In the genomic region with DNA sequence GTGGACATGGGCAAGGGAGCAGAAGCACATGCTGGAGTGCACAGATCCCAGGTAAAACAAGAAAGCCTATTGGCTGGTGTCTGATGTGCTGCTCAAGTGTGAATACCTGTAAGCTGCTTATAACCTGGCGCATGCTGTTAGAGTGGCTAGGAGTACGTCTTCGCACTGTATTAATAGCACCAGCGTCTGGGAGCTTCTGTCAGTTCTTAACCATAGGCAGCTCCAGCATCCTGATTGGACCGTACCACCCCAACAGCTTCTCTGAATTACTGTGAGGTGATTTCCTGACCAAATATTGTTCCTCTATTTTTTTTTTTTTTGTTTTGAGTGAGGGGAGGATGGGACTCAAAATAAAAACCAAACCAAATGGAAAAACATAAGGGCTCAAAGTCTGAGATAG, we compare ENCODE assay signal across 24 cellular contexts.
A peak's percentile ranks its signal among the peaks of the same experiment; 100 is the strongest.
DNase-seq lines count a peak whose midpoint lies in the region; ATAC-seq, FAIRE-seq and TF ChIP-seq lines count a peak whose summit lies in the region.
"Had no signal": no experiment of that assay in that cellular context is flagged by ENCODE, and none has a peak within 500 bp of the region (broad histone marks: within the 10 kb centered on the region; RNA-seq: fewer than 3 reads in every experiment).

No MANE protein-coding gene starts in this region.

- POLR2A ChIA-PET in GM12878 (lab: Charles Lee), result no interaction called here

- ATAC-seq in GM18867 (IDR thresholded peaks at IDR 0.05; ENCODE audit: unreplicated experiment), result peak; percentile 45
- peak; percentile 41 for ATAC-seq in GM21390 (IDR thresholded peaks at IDR 0.05; ENCODE audit: unreplicated experiment)
- peak; percentile 59 for ATAC-seq in HG02870 (IDR thresholded peaks at IDR 0.05; ENCODE audit: unreplicated experiment)
- ATAC-seq in GM12878, result peak; percentile 78
- ATAC-seq: Panc1, T-cell had no signal

- H3K9ac ChIP-seq in GM12878 (ENCODE audit: control insufficient read depth, insufficient read depth, low read length), result no peak overlapping the region
- H3K9ac ChIP-seq: GM23248, KMS-11 had no signal

- BruUV-seq in GM12878 (replicated peaks; lab: Mats Ljungman, UMichigan), result no TSS peak

- H3K27ac ChIP-seq in GM12878 (ENCODE audit: control insufficient read depth, insufficient read depth), result no peak overlapping the region
- H3K27ac ChIP-seq: GM23248, HL-60, KMS-11, RWPE1 had no signal

- no peak overlapping the region for H2AFZ ChIP-seq in GM12878 (ENCODE audit: control insufficient read depth, low read depth, low read length)
- H2AFZ ChIP-seq: GM23248 had no signal

- DNase-seq in GM12878 (ENCODE audit: low read depth, low spot score) (no peak), NCI-H1930 (lab: John Stamatoyannopoulos, UW) (no peak), mucosa of gallbladder (ENCODE audit: low spot score) (no peak), germinal center (ENCODE audit: low spot score) (no peak)
- DNase-seq: C1 segment of cervical spinal cord; CD4-positive, alpha-beta memory T cell; COR-L47; DMS53; GM23248; H9; MM.1S; NCI-H1694; NCI-H2081 treated with DMSO at 0.1 percent for 48 hours; NCI-H524 treated with DMSO at 0.1 percent for 48 hours; NCI-H774; SHP77; T-cell had no signal

- no peaks in the 10 kb centered on the region for H3K4me1 ChIP-seq in GM12878 (ENCODE audit: control insufficient read depth, insufficient read depth, low read length)

- no peak for TF ChIP-seq EP300 in GM12878 (IDR thresholded peaks at IDR 0.05; ENCODE audit: borderline replicate concordance in 1 of 2, control insufficient read depth in 1 of 2, low read depth in 2 of 2, low read length in 2 of 2)

- SMC1A ChIA-PET in GM12878 (lab: Charles Lee; ENCODE audit: uncharacterized antibody, unreplicated experiment), result interaction anchor here (1.0 kb wide), 1 partner anchor 9 kb away, joined by 5 read pairs; no protein-coding TSS in a partner anchor

- H3K36me3 ChIP-seq in GM12878 (ENCODE audit: control insufficient read depth in 2 of 2, insufficient read depth in 2 of 2, low read length in 1 of 2), result no peaks in the 10 kb centered on the region

- no peak for FAIRE-seq in GM12878 (lab: Jason Lieb, UNC)

- H3K79me2 ChIP-seq in GM12878 (ENCODE audit: control insufficient read depth, insufficient read depth, low read length), result no peaks in the 10 kb centered on the region

- RAD21 ChIA-PET in GM12878 (lab: Charles Lee; ENCODE audit: unreplicated experiment), result interaction anchor here (0.7 kb wide), 1 partner anchor 23 kb away, joined by 3 read pairs; no protein-coding TSS in a partner anchor

- WGBS in GM12878 (ENCODE audit: insufficient coverage, insufficient replicate concordance, low lambda C conversion rate, missing lambda C conversion rate), result 72% methylated on average over 5 of the region's 5 CpGs

- H3K27me3 ChIP-seq in GM12878 (replicated peaks in 1 of 2; ENCODE audit: control insufficient read depth in 2 of 2, insufficient read depth in 2 of 2, low read length in 1 of 2), result no peaks in the 10 kb centered on the region

- H4K20me1 ChIP-seq in GM12878 (ENCODE audit: control insufficient read depth, insufficient read depth), result no peaks in the 10 kb centered on the region

- intact Hi-C loops in GM12878 (cut with micrococcal nuclease; ENCODE audit: unreplicated experiment), result no loop called here

- in situ Hi-C loops in GM12878 (cut with MboI), result no loop called here

- no peak for TF ChIP-seq CTCF in GM12878 (IDR thresholded peaks at IDR 0.05 in 2 of 3, conservative IDR thresholded peaks at IDR 0.05 in 1 of 3; ENCODE audit: control insufficient read depth in 2 of 3, extremely low read depth in 1 of 3, insufficient read depth in 1 of 3, low read depth in 3 of 3, low read length in 3 of 3)

- no peaks in the 10 kb centered on the region for H3K9me3 ChIP-seq in GM12878 (replicated peaks; ENCODE audit: control insufficient read depth, insufficient read depth, low read length)

- no peak overlapping the region for H3K4me3 ChIP-seq in GM12878
- H3K4me3 ChIP-seq: GM23248 had no signal

- no peak for TF ChIP-seq RAD21 in GM12878 (IDR thresholded peaks at IDR 0.05; ENCODE audit: insufficient read depth, low read depth, low read length)

- TF ChIP-seq POLR2A in GM12878 (IDR thresholded peaks at IDR 0.05; ENCODE audit: low read depth, low read length), result no peak

- no peak overlapping the region for H3K4me2 ChIP-seq in GM12878 (ENCODE audit: control insufficient read depth, insufficient read depth)
- H3K4me2 ChIP-seq: KMS-11 had no signal

- CTCF ChIA-PET in GM12878 (lab: Yijun Ruan, JAX), result interaction anchor here (0.7 kb wide), 1 partner anchor 438 kb away, joined by 4 read pairs; no protein-coding TSS in a partner anchor

TF ChIP-seq in GM12878, 131 proteins besides CTCF, POLR2A, EP300 and RAD21 (continues in another document):
- no peak for TF ChIP-seq RBBP5 (conservative IDR thresholded peaks at IDR 0.05)
- TF ChIP-seq, protein P1, sequence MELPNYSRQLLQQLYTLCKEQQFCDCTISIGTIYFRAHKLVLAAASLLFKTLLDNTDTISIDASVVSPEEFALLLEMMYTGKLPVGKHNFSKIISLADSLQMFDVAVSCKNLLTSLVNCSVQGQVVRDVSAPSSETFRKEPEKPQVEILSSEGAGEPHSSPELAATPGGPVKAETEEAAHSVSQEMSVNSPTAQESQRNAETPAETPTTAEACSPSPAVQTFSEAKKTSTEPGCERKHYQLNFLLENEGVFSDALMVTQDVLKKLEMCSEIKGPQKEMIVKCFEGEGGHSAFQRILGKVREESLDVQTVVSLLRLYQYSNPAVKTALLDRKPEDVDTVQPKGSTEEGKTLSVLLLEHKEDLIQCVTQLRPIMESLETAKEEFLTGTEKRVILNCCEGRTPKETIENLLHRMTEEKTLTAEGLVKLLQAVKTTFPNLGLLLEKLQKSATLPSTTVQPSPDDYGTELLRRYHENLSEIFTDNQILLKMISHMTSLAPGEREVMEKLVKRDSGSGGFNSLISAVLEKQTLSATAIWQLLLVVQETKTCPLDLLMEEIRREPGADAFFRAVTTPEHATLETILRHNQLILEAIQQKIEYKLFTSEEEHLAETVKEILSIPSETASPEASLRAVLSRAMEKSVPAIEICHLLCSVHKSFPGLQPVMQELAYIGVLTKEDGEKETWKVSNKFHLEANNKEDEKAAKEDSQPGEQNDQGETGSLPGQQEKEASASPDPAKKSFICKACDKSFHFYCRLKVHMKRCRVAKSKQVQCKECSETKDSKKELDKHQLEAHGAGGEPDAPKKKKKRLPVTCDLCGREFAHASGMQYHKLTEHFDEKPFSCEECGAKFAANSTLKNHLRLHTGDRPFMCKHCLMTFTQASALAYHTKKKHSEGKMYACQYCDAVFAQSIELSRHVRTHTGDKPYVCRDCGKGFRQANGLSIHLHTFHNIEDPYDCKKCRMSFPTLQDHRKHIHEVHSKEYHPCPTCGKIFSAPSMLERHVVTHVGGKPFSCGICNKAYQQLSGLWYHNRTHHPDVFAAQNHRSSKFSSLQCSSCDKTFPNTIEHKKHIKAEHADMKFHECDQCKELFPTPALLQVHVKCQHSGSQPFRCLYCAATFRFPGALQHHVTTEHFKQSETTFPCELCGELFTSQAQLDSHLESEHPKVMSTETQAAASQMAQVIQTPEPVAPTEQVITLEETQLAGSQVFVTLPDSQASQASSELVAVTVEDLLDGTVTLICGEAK (IDR thresholded peaks at IDR 0.05; ENCODE audit: borderline replicate concordance), result no peak
- no peak for TF ChIP-seq SUZ12 (IDR thresholded peaks at IDR 0.05; ENCODE audit: unreplicated experiment)
- TF ChIP-seq HDAC6 (IDR thresholded peaks at IDR 0.05; ENCODE audit: unreplicated experiment), result no peak
- TF ChIP-seq, protein P2, sequence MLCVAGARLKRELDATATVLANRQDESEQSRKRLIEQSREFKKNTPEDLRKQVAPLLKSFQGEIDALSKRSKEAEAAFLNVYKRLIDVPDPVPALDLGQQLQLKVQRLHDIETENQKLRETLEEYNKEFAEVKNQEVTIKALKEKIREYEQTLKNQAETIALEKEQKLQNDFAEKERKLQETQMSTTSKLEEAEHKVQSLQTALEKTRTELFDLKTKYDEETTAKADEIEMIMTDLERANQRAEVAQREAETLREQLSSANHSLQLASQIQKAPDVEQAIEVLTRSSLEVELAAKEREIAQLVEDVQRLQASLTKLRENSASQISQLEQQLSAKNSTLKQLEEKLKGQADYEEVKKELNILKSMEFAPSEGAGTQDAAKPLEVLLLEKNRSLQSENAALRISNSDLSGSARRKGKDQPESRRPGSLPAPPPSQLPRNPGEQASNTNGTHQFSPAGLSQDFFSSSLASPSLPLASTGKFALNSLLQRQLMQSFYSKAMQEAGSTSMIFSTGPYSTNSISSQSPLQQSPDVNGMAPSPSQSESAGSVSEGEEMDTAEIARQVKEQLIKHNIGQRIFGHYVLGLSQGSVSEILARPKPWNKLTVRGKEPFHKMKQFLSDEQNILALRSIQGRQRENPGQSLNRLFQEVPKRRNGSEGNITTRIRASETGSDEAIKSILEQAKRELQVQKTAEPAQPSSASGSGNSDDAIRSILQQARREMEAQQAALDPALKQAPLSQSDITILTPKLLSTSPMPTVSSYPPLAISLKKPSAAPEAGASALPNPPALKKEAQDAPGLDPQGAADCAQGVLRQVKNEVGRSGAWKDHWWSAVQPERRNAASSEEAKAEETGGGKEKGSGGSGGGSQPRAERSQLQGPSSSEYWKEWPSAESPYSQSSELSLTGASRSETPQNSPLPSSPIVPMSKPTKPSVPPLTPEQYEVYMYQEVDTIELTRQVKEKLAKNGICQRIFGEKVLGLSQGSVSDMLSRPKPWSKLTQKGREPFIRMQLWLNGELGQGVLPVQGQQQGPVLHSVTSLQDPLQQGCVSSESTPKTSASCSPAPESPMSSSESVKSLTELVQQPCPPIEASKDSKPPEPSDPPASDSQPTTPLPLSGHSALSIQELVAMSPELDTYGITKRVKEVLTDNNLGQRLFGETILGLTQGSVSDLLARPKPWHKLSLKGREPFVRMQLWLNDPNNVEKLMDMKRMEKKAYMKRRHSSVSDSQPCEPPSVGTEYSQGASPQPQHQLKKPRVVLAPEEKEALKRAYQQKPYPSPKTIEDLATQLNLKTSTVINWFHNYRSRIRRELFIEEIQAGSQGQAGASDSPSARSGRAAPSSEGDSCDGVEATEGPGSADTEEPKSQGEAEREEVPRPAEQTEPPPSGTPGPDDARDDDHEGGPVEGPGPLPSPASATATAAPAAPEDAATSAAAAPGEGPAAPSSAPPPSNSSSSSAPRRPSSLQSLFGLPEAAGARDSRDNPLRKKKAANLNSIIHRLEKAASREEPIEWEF (IDR thresholded peaks at IDR 0.05; ENCODE audit: insufficient replicate concordance, low read depth, low read length), result no peak
